ENCODE assay signal across 8 cellular contexts in the genomic region with DNA sequence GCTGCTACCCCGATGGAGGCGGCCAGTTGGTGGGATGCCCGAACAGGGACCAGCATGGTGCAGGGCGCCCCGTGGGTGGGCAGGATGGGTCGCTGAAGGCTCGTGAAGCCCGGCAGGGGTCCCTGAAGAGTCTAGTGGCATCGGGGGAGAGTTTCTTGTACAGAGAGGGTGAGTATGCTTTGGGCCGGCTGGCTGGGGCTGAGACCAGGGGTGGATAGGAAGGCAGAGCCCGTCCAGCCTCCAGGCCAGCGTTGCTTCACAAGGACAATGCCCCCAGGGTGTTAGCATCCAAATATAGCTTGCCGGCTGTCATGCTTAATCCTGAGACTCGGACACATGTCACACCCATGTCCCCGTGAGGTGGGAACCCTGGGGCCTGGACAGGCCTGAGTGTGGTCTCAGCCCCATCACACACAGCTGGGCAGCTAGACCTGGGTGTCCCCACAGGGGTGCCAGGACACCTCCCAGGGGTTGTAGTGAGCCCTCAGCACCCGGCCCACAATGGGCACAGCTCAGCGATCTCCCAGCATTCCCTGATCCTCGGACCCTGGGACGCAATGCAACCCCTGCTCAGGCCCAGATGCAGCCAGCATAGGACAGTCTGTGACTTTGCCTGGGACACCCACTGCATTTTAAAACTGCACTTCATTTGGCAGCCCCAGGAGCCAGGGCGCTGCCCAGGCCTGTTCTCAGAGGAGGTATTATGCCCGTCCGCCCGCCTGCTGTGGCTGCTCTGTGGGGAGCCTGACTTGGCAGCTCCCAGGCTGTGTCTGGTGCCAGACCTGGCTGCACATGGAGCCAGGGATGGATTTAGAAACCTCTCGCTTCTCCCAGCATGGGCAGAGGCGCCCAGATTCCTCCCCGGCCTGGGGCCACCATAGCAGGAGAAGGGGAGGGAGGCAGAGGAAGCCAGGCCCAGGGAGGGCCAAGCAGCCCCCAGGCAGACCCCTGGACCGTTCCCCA. TPM values are rescaled to one million over a fixed set of nuclear protein-coding genes. Genes with fewer than 3 reads are reported as not detected.
DNase-seq lines count a peak whose midpoint lies in the region; ATAC-seq and TF ChIP-seq lines count a peak whose summit lies in the region.

No MANE protein-coding gene starts in this region.

- CTCF ChIA-PET in mammary epithelial cell (lab: Charles Lee; ENCODE audit: low non-redundant PET) = interaction anchor here (0.7 kb wide), 1 partner anchor 341 kb away, joined by 6 read pairs; no protein-coding TSS in a partner anchor

- H3K27me3 Mint-ChIP-seq in activated CD4-positive, alpha-beta T cell treated with anti-CD3 and anti-CD28 coated beads, Interleukin-2, amount 10 ng/mL, durations not matched to agents 24 days and 14 days = no peaks in the 10 kb centered on the region

- peak overlapping the region; percentile 91 for H2AFZ ChIP-seq in mammary epithelial cell (ENCODE audit: low read depth, low read length)

- TF ChIP-seq EP300 in upper lobe of left lung (IDR thresholded peaks at IDR 0.05) = no peak

- H3K27me3 ChIP-seq in mammary epithelial cell (ENCODE audit: insufficient read depth, low read length) (no peaks in the 10 kb centered on the region), upper lobe of left lung (no peaks in the 10 kb centered on the region)

- no peak for TF ChIP-seq POLR2A in lower leg skin (IDR thresholded peaks at IDR 0.05)
- no peak for TF ChIP-seq POLR2A in upper lobe of left lung (IDR thresholded peaks at IDR 0.05)

- no peaks in the 10 kb centered on the region for H4K20me1 ChIP-seq in mammary epithelial cell (ENCODE audit: insufficient read depth, low read length)

- intact Hi-C loops in activated CD4-positive, alpha-beta T cell treated with anti-CD3 and anti-CD28 coated beads, Interleukin-2, amount 10 ng/mL, durations not matched to agents 24 days and 14 days (cut with micrococcal nuclease) = no loop called here
- intact Hi-C loops in mammary epithelial cell (cut with micrococcal nuclease) (loop anchor here (2.0 kb wide), 1 partner anchor 21 kb away; no protein-coding TSS in a partner anchor), lower leg skin (cut with DNase I; ENCODE audit: low total_unique reads) (no loop called here)

- no peak overlapping the region for H3K4me3 Mint-ChIP-seq in activated CD4-positive, alpha-beta T cell treated with anti-CD3 and anti-CD28 coated beads, Interleukin-2, amount 10 ng/mL, durations not matched to agents 24 days and 14 days

- 42% methylated on average over 26 of the region's 27 CpGs for WGBS in mammary epithelial cell (ENCODE audit: low coverage, missing lambda C conversion rate)
- WGBS in lower leg skin, 2 donors = 50 to 63% methylated on average over 23 to 26 of the region's 27 CpGs
- WGBS in upper lobe of left lung, 2 donors = 82 to 87% methylated on average over 16 to 27 of the region's 27 CpGs

- ATAC-seq in upper lobe of left lung (ENCODE audit: low FRiP score in 2 of 2) = peak; percentile 8 to 29

- no peak for DNase-seq in activated CD4-positive, alpha-beta T cell treated with anti-CD3 and anti-CD28 coated beads, Interleukin-2, amount 10 ng/mL, durations not matched to agents 24 days and 14 days
- no peak for DNase-seq in activated CD4-positive, alpha-beta T cell treated with anti-CD3 and anti-CD28 coated beads for 4 hours
- DNase-seq in mammary epithelial cell (peak; percentile 62), lower leg skin (ENCODE audit: low spot score in 2 of 2) (peak; percentile 58 to 91), upper lobe of left lung (peak in 1 of 2 donors; percentile 64), GM19238 (ENCODE audit: insufficient read length, low spot score) (no peak), SKM-1 (lab: John Stamatoyannopoulos, UW; ENCODE audit: unreplicated experiment) (no peak), RKO (ENCODE audit: low spot score) (no peak)

- H3K27ac ChIP-seq in mammary epithelial cell (ENCODE audit: insufficient read depth, low read depth, low read length) (peak overlapping the region; percentile 9), upper lobe of left lung (peak overlapping the region in 2 of 4 donors; percentile 24 to 30)

- no peaks in the 10 kb centered on the region for H3K36me3 Mint-ChIP-seq in activated CD4-positive, alpha-beta T cell treated with anti-CD3 and anti-CD28 coated beads, Interleukin-2, amount 10 ng/mL, durations not matched to agents 24 days and 14 days (ENCODE audit: low read depth)

- H3K79me2 ChIP-seq in mammary epithelial cell (ENCODE audit: insufficient read depth, low read length) = no peaks in the 10 kb centered on the region

- H3K4me1 ChIP-seq in mammary epithelial cell (ENCODE audit: insufficient read depth, low read length) (peaks cover 35% of the 10 kb centered on the region), upper lobe of left lung (peaks cover 8 to 13% (median 11%) of the 10 kb centered on the region in 4 donors)

- H3K4me1 Mint-ChIP-seq in activated CD4-positive, alpha-beta T cell treated with anti-CD3 and anti-CD28 coated beads, Interleukin-2, amount 10 ng/mL, durations not matched to agents 24 days and 14 days = peaks cover 40% of the 10 kb centered on the region

- in situ Hi-C loops in mammary epithelial cell (cut with MboI; ENCODE audit: low sequenced_read_pairs in 2 of 2) = no loop called here

- H3K4me2 ChIP-seq in mammary epithelial cell (ENCODE audit: insufficient read depth, low read depth, low read length) = peak overlapping the region; percentile 58

- H3K9ac ChIP-seq in mammary epithelial cell (ENCODE audit: insufficient read depth, low read length) = no peak overlapping the region

- TF ChIP-seq CTCF in mammary epithelial cell (conservative IDR thresholded peaks at IDR 0.05 in 1 of 2, IDR thresholded peaks at IDR 0.05 in 1 of 2; ENCODE audit: extremely low read depth in 1 of 2, insufficient read depth in 1 of 2, low read depth in 1 of 2, low read length in 2 of 2) = no peak
- TF ChIP-seq CTCF in lower leg skin (IDR thresholded peaks at IDR 0.05) = no peak
- TF ChIP-seq CTCF in upper lobe of left lung (IDR thresholded peaks at IDR 0.05) = no peak

- dilution Hi-C loops in mammary epithelial cell (cut with HindIII; ENCODE audit: low sequenced_read_pairs) = no loop called here

- BruUV-seq in mammary epithelial cell (replicated peaks; lab: Mats Ljungman, UMichigan) = no TSS peak

- H3K4me3 ChIP-seq in mammary epithelial cell (replicated peaks in 1 of 3; ENCODE audit: insufficient read depth in 1 of 3, low read depth in 2 of 3, low read length in 3 of 3) (no peak overlapping the region), lower leg skin (ENCODE audit: low read depth, poor library complexity, severe bottlenecking) (no peak overlapping the region), upper lobe of left lung (no peak overlapping the region)

- no peaks in the 10 kb centered on the region for H3K9me3 Mint-ChIP-seq in activated CD4-positive, alpha-beta T cell treated with anti-CD3 and anti-CD28 coated beads, Interleukin-2, amount 10 ng/mL, durations not matched to agents 24 days and 14 days

- H3K36me3 ChIP-seq in mammary epithelial cell (ENCODE audit: insufficient read depth, low read length) (no peaks in the 10 kb centered on the region), upper lobe of left lung (no peaks in the 10 kb centered on the region)

- H3K9me3 ChIP-seq in mammary epithelial cell (replicated peaks; ENCODE audit: insufficient read depth, low read length) (no peaks in the 10 kb centered on the region), upper lobe of left lung (no peaks in the 10 kb centered on the region)

- peak overlapping the region; percentile 11 for H3K27ac Mint-ChIP-seq in activated CD4-positive, alpha-beta T cell treated with anti-CD3 and anti-CD28 coated beads, Interleukin-2, amount 10 ng/mL, durations not matched to agents 24 days and 14 days

RNA-seq across cellular contexts. Expression of a gene that starts 36.4 kb away (rescaled TPM):
- 17.6 TPM in 2 replicates for total RNA-seq in activated CD4-positive, alpha-beta T cell treated with anti-CD3 and anti-CD28 coated beads, Interleukin-2, amount 10 ng/mL, durations not matched to agents 24 days and 14 days
- 1 to 10 TPM in 1 of 2 donors, not detected in 1; 3.7 TPM for total RNA-seq in mammary epithelial cell
- polyA plus RNA-seq in mammary epithelial cell = 2.6 TPM
- polyA minus RNA-seq in mammary epithelial cell = not detected
- total RNA-seq in lower leg skin = 10 to 100 TPM in 2 of 4 donors, 1 to 10 TPM in 2; 7.3 to 19.1 (median 12.4) TPM
- total RNA-seq in upper lobe of left lung = 10 to 100 TPM in 3 of 6 donors, 1 to 10 TPM in 3; 3.4 to 14.4 (median 9.9) TPM

Comparison
In these comparisons a context has a peak if more than half of its experiments do, and no peak if none do; other contexts are left out.
1. DNase-seq: peak in mammary epithelial cell (single experiment) and lower leg skin (2 of 2); none in activated CD4-positive, alpha-beta T cell treated with anti-CD3 and anti-CD28 coated beads, Interleukin-2, amount 10 ng/mL, durations not matched to agents 24 days and 14 days (single experiment), activated CD4-positive, alpha-beta T cell treated with anti-CD3 and anti-CD28 coated beads for 4 hours (0 of 2), GM19238 (single experiment), SKM-1 (single experiment) and RKO (single experiment).